19 cellular contexts compared by ENCODE assay signal in the genomic region with DNA sequence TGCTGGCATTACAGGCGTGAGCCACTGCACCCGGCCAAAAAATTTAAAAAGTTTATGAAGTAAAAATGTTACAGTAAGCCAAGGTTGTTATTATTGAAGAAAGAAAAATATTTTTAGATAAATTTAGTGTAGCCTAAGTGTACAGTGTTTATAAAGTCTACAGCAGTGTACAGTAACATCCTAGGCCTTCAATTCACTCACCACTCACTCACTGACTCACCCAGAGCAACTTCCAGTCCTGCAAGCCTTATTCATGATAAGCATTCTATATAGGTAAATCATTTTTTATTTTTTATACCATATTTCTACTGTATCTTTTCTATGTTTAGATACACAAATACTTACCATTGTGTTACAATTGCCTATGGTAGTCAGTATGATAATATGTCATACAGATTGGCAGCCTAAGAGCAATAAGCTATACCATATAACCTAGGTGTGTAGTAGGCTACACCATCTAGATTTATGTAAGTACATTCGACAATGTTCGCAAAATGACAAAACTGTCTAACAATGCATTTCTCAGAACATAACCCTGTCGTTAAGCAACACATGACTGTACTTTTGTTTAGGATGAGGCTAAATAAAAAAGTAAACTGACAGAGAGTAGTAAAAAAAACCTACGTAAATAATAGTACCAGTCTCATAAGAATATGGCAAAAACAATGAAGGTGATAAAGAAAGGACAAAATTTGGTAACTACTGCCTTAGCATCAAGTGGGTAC.
DNase-seq lines count a peak whose midpoint lies in the region; ATAC-seq, FAIRE-seq and TF ChIP-seq lines count a peak whose summit lies in the region.
"Had no signal": no experiment of that assay in that cellular context is flagged by ENCODE, and none has a peak within 500 bp of the region (broad histone marks: within the 10 kb centered on the region; RNA-seq: fewer than 3 reads in every experiment).

No MANE protein-coding gene starts in this region.

- no peak for DNase-seq in activated T-cell treated with anti-CD3 and anti-CD28 coated beads, Interleukin-2, amount 50 U/mL, for 72 hours
- DNase-seq in activated T-cell treated with anti-CD3 and anti-CD28 coated beads, Interleukin-2, amount 50 U/mL, for 48 hours: no peak
- no peak for DNase-seq in RCC 7860 (ENCODE audit: low spot score)
- DNase-seq in brain microvascular endothelial cell: peak; percentile 73
- DNase-seq in OCI-M2 (lab: John Stamatoyannopoulos, UW; ENCODE audit: unreplicated experiment): no peak
- DNase-seq: activated CD4-positive, alpha-beta T cell treated with anti-CD3 and anti-CD28 coated beads for 1 hour; CD8-positive, alpha-beta memory T cell; dermis blood vessel endothelial cell; DMS79; left ventricle myocardium superior; NCI-H2029; stimulated activated CD4-positive, alpha-beta T cell treated with anti-CD3 and anti-CD28 coated beads, Interleukin-15, amount 100 ng/mL, for 24 hours; stimulated activated naive B cell treated with anti-CD40 and anti-IgM and Interleukin-4, amounts not matched to agents 10 μg/mL and 1 μg/mL and 100 μg/mL, for 72 hours; T1000; trophoblast cell had no signal

- peak overlapping the region; percentile 97 for H3K27ac Mint-ChIP-seq in activated T-cell treated with anti-CD3 and anti-CD28 coated beads, Interleukin-2, amount 50 U/mL, for 72 hours
- H3K27ac Mint-ChIP-seq: stimulated activated naive B cell treated with anti-CD40 and anti-IgM and Interleukin-4, amounts not matched to agents 10 μg/mL and 1 μg/mL and 100 μg/mL, for 72 hours had no signal

- H3K36me3 Mint-ChIP-seq in activated T-cell treated with anti-CD3 and anti-CD28 coated beads, Interleukin-2, amount 50 U/mL, for 72 hours (ENCODE audit: insufficient read depth in 2 of 2): peaks cover 20 to 49% of the 10 kb centered on the region in 2 donors

- H2AFZ ChIP-seq in parathyroid adenoma: no peak overlapping the region

- H3K4me2 ChIP-seq in parathyroid adenoma (ENCODE audit: low read length): no peak overlapping the region

- no peaks in the 10 kb centered on the region for H3K27me3 ChIP-seq in brain microvascular endothelial cell (replicated peaks)
- H3K27me3 ChIP-seq in parathyroid adenoma (ENCODE audit: control insufficient read depth, insufficient read depth, low read length): no peaks in the 10 kb centered on the region
- H3K27me3 ChIP-seq: neutrophil had no signal

- peaks cover 0 to 2% of the 10 kb centered on the region in 2 donors for H3K9me3 Mint-ChIP-seq in activated T-cell treated with anti-CD3 and anti-CD28 coated beads, Interleukin-2, amount 50 U/mL, for 72 hours
- H3K9me3 Mint-ChIP-seq: CD8-positive, alpha-beta memory T cell; stimulated activated naive B cell treated with anti-CD40 and anti-IgM and Interleukin-4, amounts not matched to agents 10 μg/mL and 1 μg/mL and 100 μg/mL, for 72 hours had no signal

- peaks cover 10% of the 10 kb centered on the region for H3K36me3 ChIP-seq in brain microvascular endothelial cell (replicated peaks)
- no peaks in the 10 kb centered on the region for H3K36me3 ChIP-seq in parathyroid adenoma (ENCODE audit: control insufficient read depth, insufficient read depth, low read length)
- H3K36me3 ChIP-seq: neutrophil had no signal

- peak; percentile 22 for FAIRE-seq in RCC 7860 (lab: Jason Lieb, UNC)

- TF ChIP-seq CTCF in brain microvascular endothelial cell (IDR thresholded peaks at IDR 0.05; ENCODE audit: low read depth, low read length, missing control alignments): no peak
- no peak for TF ChIP-seq CTCF in parathyroid adenoma (IDR thresholded peaks at IDR 0.05)

- in situ Hi-C loops in brain microvascular endothelial cell (cut with HindIII; ENCODE audit: low pct_ligation_motif_present, low sequenced_read_pairs): no loop called here

- peaks cover 14% of the 10 kb centered on the region for H3K79me2 ChIP-seq in parathyroid adenoma

- ATAC-seq in activated T-cell treated with anti-CD3 and anti-CD28 coated beads, Interleukin-2, amount 50 U/mL, for 72 hours (replicated peaks in 1 of 2): peak in 1 of 2 donors; percentile 10
- no peak for ATAC-seq in HG02642 (IDR thresholded peaks at IDR 0.05; ENCODE audit: poor library complexity, unreplicated experiment)
- no peak for ATAC-seq in GM19023 (IDR thresholded peaks at IDR 0.05; ENCODE audit: unreplicated experiment)
- ATAC-seq: left ventricle myocardium superior; stimulated activated naive B cell treated with anti-CD40 and anti-IgM and Interleukin-4, amounts not matched to agents 10 μg/mL and 1 μg/mL and 100 μg/mL, for 72 hours had no signal

- H3K27ac ChIP-seq in brain microvascular endothelial cell (peak overlapping the region; percentile 41), parathyroid adenoma (peak overlapping the region; percentile 29)
- H3K27ac ChIP-seq: neutrophil had no signal

- H3K27me3 Mint-ChIP-seq in activated T-cell treated with anti-CD3 and anti-CD28 coated beads, Interleukin-2, amount 50 U/mL, for 72 hours (ENCODE audit: low read depth): no peaks in the 10 kb centered on the region
- H3K27me3 Mint-ChIP-seq: CD8-positive, alpha-beta memory T cell; stimulated activated naive B cell treated with anti-CD40 and anti-IgM and Interleukin-4, amounts not matched to agents 10 μg/mL and 1 μg/mL and 100 μg/mL, for 72 hours had no signal

- H3K4me3 ChIP-seq in brain microvascular endothelial cell (ENCODE audit: low read depth, low read length): no peak overlapping the region
- H3K4me3 ChIP-seq in parathyroid adenoma (ENCODE audit: low read depth, low read length): no peak overlapping the region

- peak overlapping the region; percentile 39 to 79 for H3K4me3 Mint-ChIP-seq in activated T-cell treated with anti-CD3 and anti-CD28 coated beads, Interleukin-2, amount 50 U/mL, for 72 hours
- H3K4me3 Mint-ChIP-seq: CD8-positive, alpha-beta memory T cell; stimulated activated naive B cell treated with anti-CD40 and anti-IgM and Interleukin-4, amounts not matched to agents 10 μg/mL and 1 μg/mL and 100 μg/mL, for 72 hours had no signal

- no peaks in the 10 kb centered on the region for H3K9me3 ChIP-seq in parathyroid adenoma (ENCODE audit: control insufficient read depth, low read length)
- H3K9me3 ChIP-seq: neutrophil had no signal

- peaks cover 12% of the 10 kb centered on the region for H3K4me1 ChIP-seq in parathyroid adenoma

- peaks cover 77% of the 10 kb centered on the region for H3K4me1 Mint-ChIP-seq in activated T-cell treated with anti-CD3 and anti-CD28 coated beads, Interleukin-2, amount 50 U/mL, for 72 hours (ENCODE audit: low read depth)
- H3K4me1 Mint-ChIP-seq: stimulated activated naive B cell treated with anti-CD40 and anti-IgM and Interleukin-4, amounts not matched to agents 10 μg/mL and 1 μg/mL and 100 μg/mL, for 72 hours had no signal

- H3K9ac ChIP-seq in parathyroid adenoma: no peak overlapping the region
